In the genomic region with DNA sequence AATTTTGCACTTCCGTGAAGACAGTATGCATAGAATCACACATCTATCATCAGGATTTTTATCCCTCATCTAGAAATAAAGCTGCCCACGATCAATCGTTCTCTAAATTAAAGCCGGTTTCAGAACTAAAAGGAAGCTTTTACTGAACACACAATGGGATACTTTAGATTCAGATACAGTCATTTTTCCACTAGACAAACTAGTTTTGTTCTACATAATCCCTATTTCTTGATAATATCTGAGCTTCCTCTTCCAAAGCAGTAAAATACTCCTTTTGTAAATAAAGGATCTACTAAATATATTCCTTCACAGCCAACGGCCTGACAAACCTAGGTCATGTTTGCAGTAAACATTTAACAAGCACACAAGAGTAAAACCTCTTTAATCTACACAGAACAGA, we compare ENCODE assay signal across 8 cellular contexts. TPM values are rescaled to one million over a fixed set of nuclear protein-coding genes. Genes with fewer than 3 reads are reported as not detected.
A peak's percentile ranks its signal among the peaks of the same experiment; 100 is the strongest.
DNase-seq lines count a peak whose midpoint lies in the region; ATAC-seq, FAIRE-seq and TF ChIP-seq lines count a peak whose summit lies in the region.

No MANE protein-coding gene starts in this region.

- TF ChIP-seq CTCF in A549 (IDR thresholded peaks at IDR 0.05), result no peak
- TF ChIP-seq CTCF in HFFc6 (IDR thresholded peaks at IDR 0.05), result no peak
- TF ChIP-seq CTCF in brain microvascular endothelial cell (IDR thresholded peaks at IDR 0.05; ENCODE audit: low read depth, low read length, missing control alignments), result no peak

- H3K9me3 Mint-ChIP-seq in HFFc6, result no peaks in the 10 kb centered on the region

- in situ Hi-C loops in brain microvascular endothelial cell (cut with HindIII; ENCODE audit: low pct_ligation_motif_present, low sequenced_read_pairs), result no loop called here

- H3K4me2 ChIP-seq in A549, result peak overlapping the region; percentile 97

- TF ChIP-seq POLR2A in A549 (IDR thresholded peaks at IDR 0.05; ENCODE audit: low read length), result no peak

- WGBS in A549 (ENCODE audit: missing lambda C conversion rate), result 81% methylated on average over 5 of the region's 5 CpGs

- H3K36me3 ChIP-seq in brain microvascular endothelial cell (replicated peaks) (peaks cover 16% of the 10 kb centered on the region), mucosa of stomach (ENCODE audit: control insufficient read depth, insufficient read depth, low read length) (no peaks in the 10 kb centered on the region)

- H3K27me3 Mint-ChIP-seq in HFFc6 (ENCODE audit: insufficient read depth), result no peaks in the 10 kb centered on the region

- FAIRE-seq in A549 (lab: Jason Lieb, UNC), result no peak

- H3K9me3 ChIP-seq in A549, result no peaks in the 10 kb centered on the region
- no peaks in the 10 kb centered on the region for H3K9me3 ChIP-seq in mucosa of stomach (ENCODE audit: control insufficient read depth, low read length)

- CTCF ChIA-PET in A549 (lab: Yijun Ruan, JAX), result interaction anchor here (1.4 kb wide), 1 partner anchor 114 kb away, joined by 3 read pairs; no protein-coding TSS in a partner anchor

- H3K4me1 ChIP-seq in A549 (0 out of 3 replicates have a peak, but pooled peaks cover 12% of the 10 kb centered on the region), mucosa of stomach (ENCODE audit: control insufficient read depth, insufficient read depth, low read length) (peaks cover 24% of the 10 kb centered on the region)

- ATAC-seq in A549 (no peak), GM21381 (IDR thresholded peaks at IDR 0.05; ENCODE audit: unreplicated experiment) (no peak)

- no peak overlapping the region for H3K4me3 ChIP-seq in A549
- H3K4me3 ChIP-seq in brain microvascular endothelial cell (ENCODE audit: low read depth, low read length), result peak overlapping the region; percentile 18
- no peak overlapping the region for H3K4me3 ChIP-seq in mucosa of stomach (ENCODE audit: low read length)

- peak overlapping the region; percentile 66 for H3K27ac Mint-ChIP-seq in HFFc6

- POLR2A ChIA-PET in A549 (lab: Yijun Ruan, JAX), result no interaction called here

- TF ChIP-seq RAD21 in A549 (conservative IDR thresholded peaks at IDR 0.05 in 1 of 2, IDR thresholded peaks at IDR 0.05 in 1 of 2), result no peak

- H3K27ac ChIP-seq in A549 (no peak overlapping the region), brain microvascular endothelial cell (no peak overlapping the region)

- DNase-seq in A549 (ENCODE audit: low read depth in 1 of 2, low spot score in 1 of 2) (no peak), HFFc6 (no peak), brain microvascular endothelial cell (no peak), kidney glomerular epithelial cell (lab: John Stamatoyannopoulos, UW) (no peak), SW480 (ENCODE audit: low spot score) (no peak), HUDEP-2 (lab: John Stamatoyannopoulos, UW; ENCODE audit: unreplicated experiment in 76 of 76) (no peak)

- no peak for TF ChIP-seq EP300 in A549 (IDR thresholded peaks at IDR 0.05)

- H3K4me1 Mint-ChIP-seq in HFFc6 (ENCODE audit: low read depth), result peaks cover 45% of the 10 kb centered on the region

- H3K4me3 Mint-ChIP-seq in HFFc6, result peak overlapping the region; percentile 99

- H3K27me3 ChIP-seq in brain microvascular endothelial cell (replicated peaks) (no peaks in the 10 kb centered on the region), mucosa of stomach (ENCODE audit: control insufficient read depth, insufficient read depth, low read length) (no peaks in the 10 kb centered on the region)

- H3K9ac ChIP-seq in mucosa of stomach (ENCODE audit: low read length), result peak overlapping the region; percentile 47

- H3K36me3 Mint-ChIP-seq in HFFc6 (ENCODE audit: low read depth), result peaks cover 21% of the 10 kb centered on the region

TF ChIP-seq in A549, 52 proteins besides CTCF, POLR2A, EP300 and RAD21:
- TF ChIP-seq RFX5 (IDR thresholded peaks at IDR 0.05), result no peak
- TF ChIP-seq, protein P1, sequence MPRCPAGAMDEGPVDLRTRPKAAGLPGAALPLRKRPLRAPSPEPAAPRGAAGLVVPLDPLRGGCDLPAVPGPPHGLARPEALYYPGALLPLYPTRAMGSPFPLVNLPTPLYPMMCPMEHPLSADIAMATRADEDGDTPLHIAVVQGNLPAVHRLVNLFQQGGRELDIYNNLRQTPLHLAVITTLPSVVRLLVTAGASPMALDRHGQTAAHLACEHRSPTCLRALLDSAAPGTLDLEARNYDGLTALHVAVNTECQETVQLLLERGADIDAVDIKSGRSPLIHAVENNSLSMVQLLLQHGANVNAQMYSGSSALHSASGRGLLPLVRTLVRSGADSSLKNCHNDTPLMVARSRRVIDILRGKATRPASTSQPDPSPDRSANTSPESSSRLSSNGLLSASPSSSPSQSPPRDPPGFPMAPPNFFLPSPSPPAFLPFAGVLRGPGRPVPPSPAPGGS (IDR thresholded peaks at IDR 0.05), result no peak
- TF ChIP-seq JUNB (IDR thresholded peaks at IDR 0.05), result no peak
- TF ChIP-seq, protein P2, sequence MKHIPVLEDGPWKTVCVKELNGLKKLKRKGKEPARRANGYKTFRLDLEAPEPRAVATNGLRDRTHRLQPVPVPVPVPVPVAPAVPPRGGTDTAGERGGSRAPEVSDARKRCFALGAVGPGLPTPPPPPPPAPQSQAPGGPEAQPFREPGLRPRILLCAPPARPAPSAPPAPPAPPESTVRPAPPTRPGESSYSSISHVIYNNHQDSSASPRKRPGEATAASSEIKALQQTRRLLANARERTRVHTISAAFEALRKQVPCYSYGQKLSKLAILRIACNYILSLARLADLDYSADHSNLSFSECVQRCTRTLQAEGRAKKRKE (CRISPR knock-in tag; IDR thresholded peaks at IDR 0.05; ENCODE audit: low read depth), result no peak
- TF ChIP-seq, protein P3, sequence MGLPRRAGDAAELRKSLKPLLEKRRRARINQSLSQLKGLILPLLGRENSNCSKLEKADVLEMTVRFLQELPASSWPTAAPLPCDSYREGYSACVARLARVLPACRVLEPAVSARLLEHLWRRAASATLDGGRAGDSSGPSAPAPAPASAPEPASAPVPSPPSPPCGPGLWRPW (IDR thresholded peaks at IDR 0.05), result no peak
- TF ChIP-seq, protein P4, sequence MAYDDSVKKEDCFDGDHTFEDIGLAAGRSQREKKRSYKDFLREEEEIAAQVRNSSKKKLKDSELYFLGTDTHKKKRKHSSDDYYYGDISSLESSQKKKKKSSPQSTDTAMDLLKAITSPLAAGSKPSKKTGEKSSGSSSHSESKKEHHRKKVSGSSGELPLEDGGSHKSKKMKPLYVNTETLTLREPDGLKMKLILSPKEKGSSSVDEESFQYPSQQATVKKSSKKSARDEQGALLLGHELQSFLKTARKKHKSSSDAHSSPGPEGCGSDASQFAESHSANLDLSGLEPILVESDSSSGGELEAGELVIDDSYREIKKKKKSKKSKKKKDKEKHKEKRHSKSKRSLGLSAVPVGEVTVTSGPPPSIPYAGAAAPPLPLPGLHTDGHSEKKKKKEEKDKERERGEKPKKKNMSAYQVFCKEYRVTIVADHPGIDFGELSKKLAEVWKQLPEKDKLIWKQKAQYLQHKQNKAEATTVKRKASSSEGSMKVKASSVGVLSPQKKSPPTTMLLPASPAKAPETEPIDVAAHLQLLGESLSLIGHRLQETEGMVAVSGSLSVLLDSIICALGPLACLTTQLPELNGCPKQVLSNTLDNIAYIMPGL (CRISPR knock-in tag; IDR thresholded peaks at IDR 0.05; ENCODE audit: borderline replicate concordance), result no peak
- TF ChIP-seq PHF8 (IDR thresholded peaks at IDR 0.05; ENCODE audit: borderline replicate concordance, low read depth), result no peak

RNA-seq across cellular contexts. Expression of a gene that starts 2.0 kb away (rescaled TPM):
- polyA plus RNA-seq in A549 (2011; rRNA removed), result 9.4 and 11.3 TPM in 2 replicates
- polyA plus RNA-seq in A549 (2012; cell fraction: cytosol; rRNA removed), result 2.7 and 2.8 TPM in 2 replicates
- 2.8 and 4.0 TPM in 2 replicates for polyA plus RNA-seq in A549 (2012; cell fraction: nucleus; rRNA removed)
- polyA plus RNA-seq in A549 (2017; fragmentation: RNase III; extraction: RNeasy Plus Mini Kit Qiagen cat#74134 plus additional on column Dnase treatment), result 6.9 to 8.0 TPM (median 7.8 TPM) in 3 replicates
- 10.2 and 11.4 TPM in 2 replicates for polyA minus RNA-seq in A549 (2011; rRNA and poly(A)+ RNA removed)
- total RNA-seq in HFFc6 (2021; fragmentation: NEBNext Ultra II Directional; extraction: Animal tissue kit (Norgen Biotek cat#: 25700)), result 10 to 100 TPM; 23.7 to 30.8 (median 29.5) TPM

RNA-seq across cellular contexts. Expression of a gene that starts 2.2 kb away (rescaled TPM):
- polyA plus RNA-seq in A549 (2011; rRNA removed), result 40.6 and 49.8 TPM in 2 replicates
- polyA plus RNA-seq in A549 (2012; cell fraction: cytosol; rRNA removed), result 9.3 and 9.4 TPM in 2 replicates
- polyA plus RNA-seq in A549 (2012; cell fraction: nucleus; rRNA removed), result 7.9 and 9.8 TPM in 2 replicates
- 29.8 to 30.7 TPM (median 30.3 TPM) in 3 replicates for polyA plus RNA-seq in A549 (2017; fragmentation: RNase III; extraction: RNeasy Plus Mini Kit Qiagen cat#74134 plus additional on column Dnase treatment)
- polyA minus RNA-seq in A549 (2011; rRNA and poly(A)+ RNA removed), result 33.8 and 38.9 TPM in 2 replicates
- 10 to 100 TPM; 37.7 to 43.5 (median 40.1) TPM for total RNA-seq in HFFc6 (2021; fragmentation: NEBNext Ultra II Directional; extraction: Animal tissue kit (Norgen Biotek cat#: 25700))
